8 cellular contexts compared by ENCODE assay signal in genomic region chr1:101238041-101238515, GRCh38. TPM values are rescaled to one million over a fixed set of nuclear protein-coding genes. Genes with fewer than 3 reads are reported as not detected.
A peak's percentile ranks its signal among the peaks of the same experiment; 100 is the strongest.
DNase-seq lines count a peak whose midpoint lies in the region; ATAC-seq and TF ChIP-seq lines count a peak whose summit lies in the region.

No MANE protein-coding gene starts in this region.

- in situ Hi-C loops in G401 (cut with HindIII; ENCODE audit: low sequenced_read_pairs), result no loop called here

- H3K9me3 ChIP-seq in mononuclear cell (ENCODE audit: low read depth, low read length) (no peaks in the 10 kb centered on the region), subcutaneous abdominal adipose tissue (ENCODE audit: control insufficient read depth in 5 of 5, low read length in 5 of 5) (no peaks in the 10 kb centered on the region)

- TF ChIP-seq CTCF in brain (conservative IDR thresholded peaks at IDR 0.05), result no peak

- no peaks in the 10 kb centered on the region for H3K9me3 Mint-ChIP-seq in brain

- H3K36me3 ChIP-seq in subcutaneous abdominal adipose tissue (ENCODE audit: control insufficient read depth in 5 of 5, insufficient read depth in 5 of 5, low read length in 5 of 5), result peaks cover 4 to 24% (median 20%) of the 10 kb centered on the region in 5 donors

- H3K4me1 ChIP-seq in mononuclear cell (ENCODE audit: insufficient read depth, low read length) (peaks cover 59% of the 10 kb centered on the region), subcutaneous abdominal adipose tissue (ENCODE audit: control insufficient read depth in 5 of 5, insufficient read depth in 5 of 5, low read length in 5 of 5) (peaks cover 2 to 50% (median 31%) of the 10 kb centered on the region in 5 donors)

- peaks cover 5% of the 10 kb centered on the region for H3K27me3 ChIP-seq in mononuclear cell (ENCODE audit: insufficient read depth, low read length)
- no peaks in the 10 kb centered on the region for H3K27me3 ChIP-seq in subcutaneous abdominal adipose tissue (ENCODE audit: control insufficient read depth in 5 of 5, insufficient read depth in 4 of 5, low read length in 5 of 5)

- H3K4me1 Mint-ChIP-seq in brain, result peaks cover 47% of the 10 kb centered on the region

- peaks cover 11% of the 10 kb centered on the region for H3K36me3 Mint-ChIP-seq in brain

- H3K27me3 Mint-ChIP-seq in brain, result peaks cover 24% of the 10 kb centered on the region

- intact Hi-C loops in sciatic nerve (cut with DNase I), result loop anchor here (2.0 kb wide), 1 partner anchor 63 kb away; no protein-coding TSS in a partner anchor

- DNase-seq in T follicular helper cell (ENCODE audit: low read depth) (peak; percentile 31), G401 (ENCODE audit: low spot score) (no peak), sciatic nerve (ENCODE audit: low spot score) (no peak)

- ATAC-seq in GM19043 (IDR thresholded peaks at IDR 0.05; ENCODE audit: low read depth, unreplicated experiment) (peak; percentile 25), HG02970 (IDR thresholded peaks at IDR 0.05; ENCODE audit: low FRiP score, unreplicated experiment) (no peak), sciatic nerve (no peak)

- H3K4me3 ChIP-seq in mononuclear cell (ENCODE audit: low read length) (peak overlapping the region; percentile 93), subcutaneous abdominal adipose tissue (ENCODE audit: low read depth in 1 of 5, low read length in 5 of 5) (peak overlapping the region; percentile 62 to 84 (median 74))

- H3K27ac Mint-ChIP-seq in brain, result peak overlapping the region; percentile 73 to 95 (median 93)

- peak overlapping the region; percentile 89 to 94 (median 93) for H3K4me3 Mint-ChIP-seq in brain

- H3K27ac ChIP-seq in subcutaneous abdominal adipose tissue (ENCODE audit: low read depth, low read length), result peak overlapping the region; percentile 74

- peak overlapping the region in 4 of 5 donors; percentile 48 to 75 (median 50) for H3K9ac ChIP-seq in subcutaneous abdominal adipose tissue (ENCODE audit: low read length in 5 of 5)

RNA-seq across cellular contexts. Expression of gene S1PR1, which starts 1.3 kb away (rescaled TPM):
- 27.3 TPM for polyA plus RNA-seq in brain (ENCODE audit: insufficient read depth, low read depth, low replicate concordance)
- total RNA-seq in mononuclear cell, result 247 TPM
- not detected in 2 replicates for total RNA-seq in G401 (2014; rRNA removed; shearing (Covaris generic))
- total RNA-seq in sciatic nerve, result 64.7 TPM

Comparison
In these comparisons a context has a peak if more than half of its experiments do, and no peak if none do; other contexts are left out.
1. RNA of gene S1PR1, which starts 1.3 kb away (total RNA-seq): 247 TPM in mononuclear cell (single experiment) and 64.7 TPM in sciatic nerve (single experiment); not detected in G401; every median in the first group is over 10 times any median in the second.